ENCODE assay signal across 14 cellular contexts in genomic region chr10:35140727-35141126, GRCh38.
"Had no signal": no experiment of that assay in that cellular context is flagged by ENCODE, and none has a peak within 500 bp of the region (broad histone marks: within the 10 kb centered on the region; RNA-seq: fewer than 3 reads in every experiment).

No MANE protein-coding gene starts in this region.

- H3K4me1 ChIP-seq: ascending aorta, colonic mucosa, esophagus squamous epithelium, gastrocnemius medialis, neural progenitor cell, tibial artery had no signal

- H3K9ac ChIP-seq: neural progenitor cell had no signal

- H3K4me3 ChIP-seq: ascending aorta, colonic mucosa, dorsolateral prefrontal cortex, esophagus squamous epithelium, gastrocnemius medialis, lung, neural progenitor cell, tibial artery had no signal

- H3K9me3 ChIP-seq: ascending aorta, colonic mucosa, esophagus squamous epithelium, gastrocnemius medialis, tibial artery had no signal

- ATAC-seq: effector memory CD8-positive, alpha-beta T cell; gastrocnemius medialis; naive thymus-derived CD8-positive, alpha-beta T cell had no signal

- H3K27me3 ChIP-seq: ascending aorta, colonic mucosa, dorsolateral prefrontal cortex, esophagus squamous epithelium, gastrocnemius medialis, neural progenitor cell, tibial artery had no signal

- DNase-seq: activated gamma-delta T cell treated with Interleukin-2 at 50 U/mL for 16 hours; activated T-cell treated with anti-CD3 and anti-CD28 coated beads, Interleukin-2, amount 50 U/mL, for 1 hour; colonic mucosa; dorsolateral prefrontal cortex; effector memory CD8-positive, alpha-beta T cell; esophagus squamous epithelium; gastrocnemius medialis; naive thymus-derived CD8-positive, alpha-beta T cell; retina; stimulated activated CD4-positive, alpha-beta T cell treated with anti-CD3 and anti-CD28 coated beads, Interleukin-1b, Interleukin-23, amount 100 ng/mL, for 48 hours; tibial artery had no signal

- H3K27ac ChIP-seq: ascending aorta, colonic mucosa, dorsolateral prefrontal cortex, esophagus squamous epithelium, gastrocnemius medialis, neural progenitor cell, tibial artery had no signal

- H3K36me3 ChIP-seq: ascending aorta, colonic mucosa, esophagus squamous epithelium, gastrocnemius medialis, neural progenitor cell, tibial artery had no signal
